Comparison of ENCODE assay signal across 8 cellular contexts in the genomic region with DNA sequence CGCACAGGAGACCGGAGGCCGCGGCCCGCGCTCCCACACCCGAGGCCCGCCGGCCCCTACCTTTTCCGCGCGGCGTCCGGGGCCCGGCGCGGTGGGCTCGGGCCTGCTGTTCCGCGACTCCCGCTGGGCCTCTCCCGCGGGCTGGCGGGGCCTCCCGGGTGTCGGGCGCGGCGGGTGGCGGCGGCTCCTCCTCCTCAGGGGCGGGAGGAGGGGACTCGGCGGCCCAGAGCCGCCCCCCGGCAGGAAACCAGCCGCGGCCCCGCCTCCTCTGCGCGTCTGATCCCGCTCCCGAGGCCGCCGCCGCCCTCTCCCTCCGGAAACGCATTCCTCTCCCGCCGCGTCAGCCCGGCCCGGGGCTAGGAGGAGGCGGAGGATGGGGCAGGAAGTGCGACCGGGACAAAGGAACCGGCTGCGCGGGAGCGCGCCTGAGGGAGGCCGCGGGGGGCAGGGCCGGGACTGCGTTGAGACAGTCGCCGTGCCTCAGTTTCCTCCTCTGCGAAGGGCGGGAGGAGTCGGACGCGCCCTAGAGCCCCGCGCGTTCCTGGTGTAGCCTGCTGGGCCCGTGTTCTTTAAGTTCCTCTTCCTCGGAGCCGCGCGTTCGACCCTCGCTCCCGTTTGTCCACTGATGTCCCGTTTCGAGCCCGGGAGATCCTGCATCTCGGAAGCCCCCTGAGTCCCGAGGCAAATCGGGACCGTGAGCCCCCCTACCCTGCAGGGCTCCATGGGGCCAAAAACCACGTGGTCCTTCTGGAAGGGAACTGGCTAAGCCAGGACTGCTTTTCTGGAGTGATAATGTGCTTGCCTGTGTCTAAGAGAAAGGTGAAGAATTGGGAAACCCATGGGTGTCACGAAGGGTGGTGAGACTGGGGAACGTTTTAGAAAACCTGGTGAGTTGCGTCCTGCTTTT. TPM values are rescaled to one million over a fixed set of nuclear protein-coding genes. Genes with fewer than 3 reads are reported as not detected.
A peak's percentile ranks its signal among the peaks of the same experiment; 100 is the strongest.
DNase-seq lines count a peak whose midpoint lies in the region; ATAC-seq and TF ChIP-seq lines count a peak whose summit lies in the region.

A gene (minus strand): TSS at position 146 of the 907 bp plus-strand sequence. CDS start 22,672 bp downstream, outside the sequence.

- no peaks in the 10 kb centered on the region for H3K36me3 ChIP-seq in kidney epithelial cell (ENCODE audit: control insufficient read depth, insufficient read depth, low read length)

- TF ChIP-seq CTCF in AG09319 (IDR thresholded peaks at IDR 0.05; ENCODE audit: low read depth, low read length) (no peak), chondrocyte (IDR thresholded peaks at IDR 0.05) (peak; percentile 7), kidney epithelial cell (IDR thresholded peaks at IDR 0.05; ENCODE audit: insufficient read depth, low read length, poor library complexity, severe bottlenecking) (no peak)

- H3K4me3 Mint-ChIP-seq in chondrocyte (ENCODE audit: unreplicated experiment): peak within 1 kb of the TSS; percentile 79

- H3K9me3 Mint-ChIP-seq in chondrocyte (ENCODE audit: low read depth): no peaks in the 10 kb centered on the region

- no peaks in the 10 kb centered on the region for H3K36me3 Mint-ChIP-seq in chondrocyte (ENCODE audit: low read depth)

- H3K4me1 Mint-ChIP-seq in chondrocyte (ENCODE audit: low read depth): peaks cover 79% of the 10 kb centered on the region

- H3K4me3 ChIP-seq in kidney epithelial cell (ENCODE audit: low read depth, low read length): peak within 1 kb of the TSS; percentile 97

- H3K27me3 Mint-ChIP-seq in chondrocyte (ENCODE audit: low read depth): no peaks in the 10 kb centered on the region

- peak within 1 kb of the TSS; percentile 98 for H3K27ac Mint-ChIP-seq in chondrocyte (ENCODE audit: unreplicated experiment)

- ATAC-seq in GM19025 (IDR thresholded peaks at IDR 0.05; ENCODE audit: low read depth, unreplicated experiment): peak; percentile 85
- peak; percentile 84 for ATAC-seq in HG03354 (IDR thresholded peaks at IDR 0.05; ENCODE audit: poor library complexity, severe bottlenecking, unreplicated experiment)

- H3K27me3 ChIP-seq in kidney epithelial cell (ENCODE audit: control insufficient read depth, insufficient read depth, low read length): no peaks in the 10 kb centered on the region

- DNase-seq in AG09319 (ENCODE audit: extremely low read depth, low read depth) (peak; percentile 94), NCI-H460 (ENCODE audit: extremely low read depth, low read depth) (peak; percentile 94), chondrocyte (ENCODE audit: low spot score) (peak; percentile 99), kidney epithelial cell (ENCODE audit: low read depth) (peak; percentile 63)
- peak; percentile 72 to 75 for DNase-seq in activated CD4-positive, alpha-beta T cell treated with anti-CD3 and anti-CD28 coated beads for 24 hours (ENCODE audit: low read depth in 2 of 2)
- peak; percentile 91 for DNase-seq in stimulated activated CD4-positive, alpha-beta T cell treated with anti-CD3 and anti-CD28 coated beads, Interleukin-15, amount 100 ng/mL, for 24 hours

RNA-seq across cellular contexts. Expression of the gene that starts here (rescaled TPM):
- total RNA-seq in NCI-H460 (2014; rRNA removed; shearing (Covaris generic)): 611 and 693 TPM in 2 replicates
- polyA plus RNA-seq in NCI-H460 (2014; cell fraction: nucleus; rRNA removed): 555 and 788 TPM in 2 replicates
- total RNA-seq in chondrocyte (951 to 1,280 TPM (median 1,183 TPM) in 3 replicates), kidney epithelial cell (1,462 and 2,227 TPM in 2 replicates)

Comparison
In these comparisons a context has a peak if more than half of its experiments do, and no peak if none do; other contexts are left out.
1. Peak in every context shown above with its lines: DNase-seq, ATAC-seq and H3K4me3 ChIP-seq.